In genomic region chr5:131171276-131171815, GRCh38 we compare ENCODE assay signal across 1 cellular context.
A peak's percentile ranks its signal among the peaks of the same experiment; 100 is the strongest.
TF ChIP-seq lines count a peak whose summit lies in the region.

No MANE protein-coding gene starts in this region.

TF ChIP-seq in K562, 482 proteins besides CTCF, POLR2A, EP300 and RAD21 (continued from another document):
- TF ChIP-seq SFPQ (IDR thresholded peaks at IDR 0.05; ENCODE audit: low read depth, low read length), result no peak
- no peak for TF ChIP-seq ZNF655 (CRISPR knock-in tag; IDR thresholded peaks at IDR 0.05)
- TF ChIP-seq ZSCAN29 (IDR thresholded peaks at IDR 0.05), result no peak
- 0 out of 2 replicates have a peak, but pooled peaks have one; percentile 5 for TF ChIP-seq NBN (IDR thresholded peaks at IDR 0.05; ENCODE audit: low read depth)
- 0 out of 2 replicates have a peak, but pooled peaks have one; percentile 4 for TF ChIP-seq TOE1 (IDR thresholded peaks at IDR 0.05; ENCODE audit: borderline replicate concordance)
- no peak for TF ChIP-seq TOE1 (CRISPR knock-in tag; IDR thresholded peaks at IDR 0.05; ENCODE audit: borderline replicate concordance, low read depth)
- no peak for TF ChIP-seq ZBTB26 (CRISPR knock-in tag; IDR thresholded peaks at IDR 0.05)
- TF ChIP-seq ZNF133 (CRISPR knock-in tag; IDR thresholded peaks at IDR 0.05), result no peak
- no peak for TF ChIP-seq NR4A1 (CRISPR knock-in tag; IDR thresholded peaks at IDR 0.05)
- no peak for TF ChIP-seq NR4A1 (tag; IDR thresholded peaks at IDR 0.05)
- no peak for TF ChIP-seq KDM5B (IDR thresholded peaks at IDR 0.05; ENCODE audit: insufficient replicate concordance, low read depth, low read length)
- no peak for TF ChIP-seq FOXM1 (IDR thresholded peaks at IDR 0.05; ENCODE audit: low read depth)
- no peak for TF ChIP-seq FOXM1 (CRISPR knock-in tag; IDR thresholded peaks at IDR 0.05; ENCODE audit: low read depth)
- TF ChIP-seq ARHGAP35 (IDR thresholded peaks at IDR 0.05; ENCODE audit: partially characterized antibody), result no peak
- TF ChIP-seq ZC3H8 (IDR thresholded peaks at IDR 0.05), result no peak
- no peak for TF ChIP-seq RNF2 (IDR thresholded peaks at IDR 0.05)
- no peak for TF ChIP-seq TEAD2 (tag; IDR thresholded peaks at IDR 0.05)
- no peak for TF ChIP-seq IRF1 (CRISPR knock-in tag; IDR thresholded peaks at IDR 0.05; ENCODE audit: borderline replicate concordance)
- TF ChIP-seq RREB1 (CRISPR knock-in tag; IDR thresholded peaks at IDR 0.05), result 0 out of 2 replicates have a peak, but pooled peaks have one; percentile 27
TF ChIP-seq in K562: peak in this region for 19.
